13 cellular contexts compared by ENCODE assay signal in the genomic region with DNA sequence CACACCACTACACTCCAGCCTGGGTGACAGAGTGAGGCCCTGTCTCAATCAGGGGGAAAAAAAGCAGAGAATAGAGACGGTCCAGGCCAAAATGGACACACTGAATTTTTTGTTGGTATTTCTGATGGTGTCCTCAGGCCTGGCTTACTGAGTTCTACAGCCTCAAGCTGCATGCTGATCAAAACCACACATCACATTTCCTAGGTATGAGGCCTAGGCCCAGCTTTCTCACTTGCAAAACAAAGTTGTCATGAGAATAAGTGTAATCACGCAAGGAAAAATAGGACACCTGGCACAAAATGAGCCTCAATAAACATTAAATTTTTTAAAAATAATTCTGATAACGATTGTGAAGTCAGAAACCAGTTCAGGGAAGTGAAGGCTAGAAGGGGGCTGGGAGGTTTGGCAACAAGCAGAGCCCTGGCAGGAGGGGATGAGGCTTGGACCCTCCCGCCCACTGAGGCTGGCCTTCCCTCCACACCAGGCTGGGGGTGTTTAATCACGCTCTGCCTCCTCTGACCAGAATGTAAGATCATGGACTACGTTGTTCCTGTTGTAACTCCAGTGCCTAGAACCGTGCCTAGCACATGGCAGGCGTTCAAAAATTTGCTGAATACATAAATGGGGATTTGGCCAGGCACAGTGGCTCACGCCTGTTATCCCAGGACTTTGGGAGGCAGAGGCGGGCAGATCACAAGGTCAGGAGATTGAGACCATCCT. TPM values are rescaled to one million over a fixed set of nuclear protein-coding genes. Genes with fewer than 3 reads are reported as not detected.
DNase-seq lines count a peak whose midpoint lies in the region; ATAC-seq and TF ChIP-seq lines count a peak whose summit lies in the region.
"Had no signal": no experiment of that assay in that cellular context is flagged by ENCODE, and none has a peak within 500 bp of the region (broad histone marks: within the 10 kb centered on the region; RNA-seq: fewer than 3 reads in every experiment).

No MANE protein-coding gene starts in this region.

- ATAC-seq in T-helper 17 cell (no peak), GM21576 (IDR thresholded peaks at IDR 0.05; ENCODE audit: unreplicated experiment) (no peak)
- ATAC-seq: left colon had no signal

- no peaks in the 10 kb centered on the region for H3K27me3 Mint-ChIP-seq in T-helper 17 cell
- no peaks in the 10 kb centered on the region for H3K27me3 Mint-ChIP-seq in CD8-positive, alpha-beta memory T cell
- H3K27me3 Mint-ChIP-seq: activated CD4-positive, alpha-beta T cell treated with anti-CD3 and anti-CD28 coated beads, Interleukin-2, amount 10 ng/mL, durations not matched to agents 7 days and 5 days; B cell had no signal

- DNase-seq in AG10803 (ENCODE audit: low read depth) (peak; percentile 73), T-helper 17 cell (no peak), fibroblast of villous mesenchyme (ENCODE audit: low read depth) (peak; percentile 68), T-helper 9 cell (no peak)
- DNase-seq in CD8-positive, alpha-beta memory T cell: no peak
- no peak for DNase-seq in effector CD4-positive, alpha-beta T cell
- DNase-seq: activated CD4-positive, alpha-beta T cell treated with anti-CD3 and anti-CD28 coated beads, Interleukin-2, amount 10 ng/mL, durations not matched to agents 7 days and 5 days; activated effector memory CD4-positive, alpha-beta T cell treated with Interleukin-2 at 50 U/mL for 16 hours; foreskin melanocyte had no signal

- no peak overlapping the region for H3K4me3 Mint-ChIP-seq in T-helper 17 cell
- H3K4me3 Mint-ChIP-seq in CD8-positive, alpha-beta memory T cell: peak overlapping the region in 1 of 7 donors; percentile 65
- H3K4me3 Mint-ChIP-seq: activated CD4-positive, alpha-beta T cell treated with anti-CD3 and anti-CD28 coated beads, Interleukin-2, amount 10 ng/mL, durations not matched to agents 7 days and 5 days; B cell had no signal

- H3K4me1 ChIP-seq in rectal smooth muscle tissue (ENCODE audit: control insufficient read depth, insufficient read depth, low read length): peaks cover 38% of the 10 kb centered on the region
- peaks cover 12% of the 10 kb centered on the region for H3K4me1 ChIP-seq in CD8-positive, alpha-beta memory T cell (ENCODE audit: insufficient read depth, low read length)

- no peaks in the 10 kb centered on the region for H3K36me3 ChIP-seq in rectal smooth muscle tissue (ENCODE audit: control insufficient read depth, insufficient read depth, low read length)
- no peaks in the 10 kb centered on the region for H3K36me3 ChIP-seq in CD8-positive, alpha-beta memory T cell (ENCODE audit: insufficient read depth, low read length)

- CTCF ChIA-PET in CD8-positive, alpha-beta memory T cell (lab: Charles Lee): no interaction called here

- no peaks in the 10 kb centered on the region for H3K9me3 ChIP-seq in T-helper 17 cell (ENCODE audit: control insufficient read depth, low read length, poor library complexity, severe bottlenecking)
- no peaks in the 10 kb centered on the region for H3K9me3 ChIP-seq in CD8-positive, alpha-beta memory T cell (ENCODE audit: low read length)

- no peaks in the 10 kb centered on the region for H3K27me3 ChIP-seq in rectal smooth muscle tissue (ENCODE audit: control insufficient read depth, insufficient read depth, low read length)
- no peaks in the 10 kb centered on the region for H3K27me3 ChIP-seq in CD8-positive, alpha-beta memory T cell (ENCODE audit: insufficient read depth, low read length, poor library complexity, severe bottlenecking)

- peaks cover 46% of the 10 kb centered on the region for H3K4me1 Mint-ChIP-seq in T-helper 17 cell
- peaks cover 40 to 66% (median 48%) of the 10 kb centered on the region in 3 donors for H3K4me1 Mint-ChIP-seq in CD8-positive, alpha-beta memory T cell

- H3K27ac Mint-ChIP-seq in T-helper 17 cell: peak overlapping the region; percentile 60
- peak overlapping the region in 1 of 8 donors; percentile 72 for H3K27ac Mint-ChIP-seq in CD8-positive, alpha-beta memory T cell
- H3K27ac Mint-ChIP-seq: B cell had no signal

- H3K4me3 ChIP-seq in AG10803 (ENCODE audit: low read length): no peak overlapping the region
- no peak overlapping the region for H3K4me3 ChIP-seq in fibroblast of villous mesenchyme (ENCODE audit: low read depth, low read length)
- no peak overlapping the region for H3K4me3 ChIP-seq in rectal smooth muscle tissue (ENCODE audit: low read length)
- H3K4me3 ChIP-seq in CD8-positive, alpha-beta memory T cell (ENCODE audit: low read length): no peak overlapping the region

- POLR2A ChIA-PET in CD8-positive, alpha-beta memory T cell (lab: Charles Lee): interaction anchor here (0.6 kb wide), 1 partner anchor 1217 kb away, joined by 3 read pairs; no protein-coding TSS in a partner anchor

- H3K9ac ChIP-seq in rectal smooth muscle tissue (ENCODE audit: low read length): no peak overlapping the region

- TF ChIP-seq CTCF in AG10803 (conservative IDR thresholded peaks at IDR 0.05; ENCODE audit: low read length) (no peak), fibroblast of villous mesenchyme (IDR thresholded peaks at IDR 0.05; ENCODE audit: insufficient read depth, low read depth, low read length) (no peak)

- peaks cover 3% of the 10 kb centered on the region for H3K36me3 Mint-ChIP-seq in T-helper 17 cell (ENCODE audit: low read depth)
- peaks cover 0 to 7% (median 5%) of the 10 kb centered on the region in 3 donors for H3K36me3 Mint-ChIP-seq in CD8-positive, alpha-beta memory T cell

- peak overlapping the region; percentile 66 for H3K27ac ChIP-seq in rectal smooth muscle tissue (ENCODE audit: low read depth, low read length)
- H3K27ac ChIP-seq in CD8-positive, alpha-beta memory T cell (ENCODE audit: low read depth, low read length): no peak overlapping the region

- no peaks in the 10 kb centered on the region for H3K9me3 Mint-ChIP-seq in CD8-positive, alpha-beta memory T cell
- H3K9me3 Mint-ChIP-seq: activated CD4-positive, alpha-beta T cell treated with anti-CD3 and anti-CD28 coated beads, Interleukin-2, amount 10 ng/mL, durations not matched to agents 7 days and 5 days had no signal

RNA-seq across cellular contexts. Expression of gene PACSIN2, which starts 18.1 kb away (rescaled TPM):
- total RNA-seq in T-helper 17 cell: 10 to 100 TPM; 36.8 to 61.3 TPM
- 43.8 and 53.1 TPM in 2 replicates for total RNA-seq in fibroblast of villous mesenchyme
- 10 to 100 TPM; 30.2 to 36.5 TPM for total RNA-seq in CD8-positive, alpha-beta memory T cell
- 26.3 TPM for polyA plus RNA-seq in CD8-positive, alpha-beta memory T cell

Comparison
In these comparisons a context has a peak if more than half of its experiments do, and no peak if none do; other contexts are left out.
1. DNase-seq: peak in AG10803 (single experiment) and fibroblast of villous mesenchyme (single experiment); none in T-helper 17 cell (0 of 3), CD8-positive, alpha-beta memory T cell (0 of 5), effector CD4-positive, alpha-beta T cell (single experiment) and T-helper 9 cell (single experiment).